ENCODE assay signal across 16 cellular contexts in genomic region chr1:198701250-198701649, GRCh38.
DNase-seq lines count a peak whose midpoint lies in the region; ATAC-seq and TF ChIP-seq lines count a peak whose summit lies in the region.
"Had no signal": no experiment of that assay in that cellular context is flagged by ENCODE, and none has a peak within 500 bp of the region (broad histone marks: within the 10 kb centered on the region; RNA-seq: fewer than 3 reads in every experiment).

No MANE protein-coding gene starts in this region.

- H3K27ac ChIP-seq in CD4-positive, alpha-beta T cell (ENCODE audit: low read depth, low read length), result peak overlapping the region; percentile 27
- H3K27ac ChIP-seq in OCI-LY3 (ENCODE audit: low read length), result peak overlapping the region; percentile 9; the same call in 1 of the 2 replicates
- H3K27ac ChIP-seq: epithelial cell of prostate, heart left ventricle, left ventricle myocardium inferior, thyroid gland had no signal

- CTCF ChIA-PET in CD4-positive, alpha-beta T cell (lab: Charles Lee), result interaction anchor here (0.8 to 1.1 kb wide), 6 partner anchors 14 to 52 kb away, joined by 3 to 5 read pairs (median 3); no protein-coding TSS in a partner anchor

- H3K9me3 Mint-ChIP-seq in CD4-positive, alpha-beta T cell, result no peaks in the 10 kb centered on the region

- H2AFZ ChIP-seq in OCI-LY3 (ENCODE audit: low read depth, low read length), result no peak overlapping the region

- H3K9ac ChIP-seq in OCI-LY3 (ENCODE audit: low read length), result no peak overlapping the region

- no peak overlapping the region for H3K4me3 Mint-ChIP-seq in CD4-positive, alpha-beta T cell

- peaks cover 22% of the 10 kb centered on the region for H4K20me1 ChIP-seq in OCI-LY3 (ENCODE audit: insufficient read depth, low read length)

- H3K4me1 Mint-ChIP-seq in CD4-positive, alpha-beta T cell (ENCODE audit: low read depth), result peaks cover 89% of the 10 kb centered on the region

- H3K9me3 ChIP-seq in CD4-positive, alpha-beta T cell (ENCODE audit: control insufficient read depth, low read length), result no peaks in the 10 kb centered on the region
- no peaks in the 10 kb centered on the region for H3K9me3 ChIP-seq in OCI-LY3 (ENCODE audit: insufficient read depth, low read length)
- H3K9me3 ChIP-seq: heart left ventricle, left ventricle myocardium inferior, thyroid gland had no signal

- H3K27ac Mint-ChIP-seq in CD4-positive, alpha-beta T cell, result peak overlapping the region; percentile 85

- no peak for ATAC-seq in CD4-positive, alpha-beta T cell (ENCODE audit: poor library complexity)
- peak; percentile 18 for ATAC-seq in GM18867 (IDR thresholded peaks at IDR 0.05; ENCODE audit: unreplicated experiment)
- ATAC-seq in Right ventricle myocardium superior (ENCODE audit: poor library complexity), result no peak
- no peak for ATAC-seq in HG02623 (IDR thresholded peaks at IDR 0.05; ENCODE audit: unreplicated experiment)
- ATAC-seq: heart left ventricle, K562 had no signal

- H3K4me1 ChIP-seq in OCI-LY3 (ENCODE audit: low read length), result peaks cover 24% of the 10 kb centered on the region
- H3K4me1 ChIP-seq: left ventricle myocardium inferior had no signal

- no peak for DNase-seq in CD4-positive, alpha-beta T cell
- DNase-seq in fibroblast of peridontal ligament (ENCODE audit: extremely low read depth) (peak; percentile 23), Right ventricle myocardium superior (no peak), NCI-H82 (lab: John Stamatoyannopoulos, UW) (no peak)
- DNase-seq: activated gamma-delta T cell treated with Interleukin-2 at 50 U/mL for 16 hours; central memory CD4-positive, alpha-beta T cell; heart left ventricle; left ventricle myocardium inferior; NCI-H226; SHP77; thyroid gland had no signal

- H3K4me3 ChIP-seq in OCI-LY3 (ENCODE audit: low read length), result no peak overlapping the region
- H3K4me3 ChIP-seq: heart left ventricle, K562, left ventricle myocardium inferior, thyroid gland had no signal

- intact Hi-C loops in CD4-positive, alpha-beta T cell (cut with DNase I, micrococcal nuclease), result loop anchor here in 1 of 2 experiments (5.0 to 10.0 kb wide), 4 partner anchors 46 to 1176 kb away; no protein-coding TSS in a partner anchor
- intact Hi-C loops in Right ventricle myocardium superior (cut with DNase I), result no loop called here

- H3K79me2 ChIP-seq in OCI-LY3 (ENCODE audit: low read length), result no peaks in the 10 kb centered on the region

- no peaks in the 10 kb centered on the region for H3K27me3 Mint-ChIP-seq in CD4-positive, alpha-beta T cell

- H3K4me2 ChIP-seq in OCI-LY3 (ENCODE audit: low read length), result peak overlapping the region; percentile 30

- POLR2A ChIA-PET in CD4-positive, alpha-beta T cell (lab: Charles Lee), result interaction anchor here (0.8 to 2.6 kb wide), 17 partner anchors 10 to 182 kb away, joined by 3 to 16 read pairs (median 4); no protein-coding TSS in a partner anchor

- H3K36me3 Mint-ChIP-seq in CD4-positive, alpha-beta T cell (ENCODE audit: low read depth), result peaks cover 97% of the 10 kb centered on the region

- H3K36me3 ChIP-seq in OCI-LY3 (replicated peaks; ENCODE audit: low read depth, low read length), result peaks cover 66% of the 10 kb centered on the region
- H3K36me3 ChIP-seq: left ventricle myocardium inferior, thyroid gland had no signal

- TF ChIP-seq CTCF in CD4-positive, alpha-beta T cell (IDR thresholded peaks at IDR 0.05), result no peak
- TF ChIP-seq CTCF in OCI-LY3 (IDR thresholded peaks at IDR 0.05; ENCODE audit: low read depth, low read length), result no peak

- H3K27me3 ChIP-seq in CD4-positive, alpha-beta T cell (ENCODE audit: control insufficient read depth, insufficient read depth, low read length), result no peaks in the 10 kb centered on the region
- H3K27me3 ChIP-seq in OCI-LY3 (ENCODE audit: low read depth, low read length), result no peaks in the 10 kb centered on the region
- H3K27me3 ChIP-seq: thyroid gland had no signal
